19 cellular contexts compared by ENCODE assay signal in the genomic region with DNA sequence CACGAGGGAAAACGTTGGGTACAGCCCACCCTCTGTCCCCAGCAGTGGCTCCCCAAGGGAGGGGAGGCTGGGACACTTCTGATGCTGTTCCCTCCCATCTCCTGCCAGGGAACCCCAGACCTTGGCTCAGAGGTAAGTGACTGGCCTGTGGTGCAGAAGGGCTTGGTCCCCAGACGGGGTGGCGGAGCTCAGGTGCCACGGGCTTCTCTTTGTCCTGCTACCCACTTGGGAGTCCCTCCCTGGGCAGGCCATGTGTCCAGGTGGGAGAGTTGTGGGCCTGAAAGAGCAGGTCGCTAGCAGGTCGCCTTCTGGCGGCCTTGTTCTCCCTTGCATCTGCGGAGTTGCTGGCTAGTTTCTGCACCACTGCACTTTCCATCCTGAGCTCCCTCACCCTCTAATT. TPM values are rescaled to one million over a fixed set of nuclear protein-coding genes. Genes with fewer than 3 reads are reported as not detected.
DNase-seq lines count a peak whose midpoint lies in the region; ATAC-seq and TF ChIP-seq lines count a peak whose summit lies in the region.
"Had no signal": no experiment of that assay in that cellular context is flagged by ENCODE, and none has a peak within 500 bp of the region (broad histone marks: within the 10 kb centered on the region; RNA-seq: fewer than 3 reads in every experiment).

No MANE protein-coding gene starts in this region.

- peaks cover 33% of the 10 kb centered on the region for H3K79me2 ChIP-seq in hepatocyte

- H3K4me1 Mint-ChIP-seq in activated T-cell treated with anti-CD3 and anti-CD28 coated beads, Interleukin-2, amount 50 U/mL, for 24 hours (ENCODE audit: low read depth): peaks cover 20% of the 10 kb centered on the region
- H3K4me1 Mint-ChIP-seq: CD14-positive monocyte had no signal

- CTCF ChIA-PET in Panc1 (lab: Charles Lee): no interaction called here

- no peak overlapping the region for H3K4me3 ChIP-seq in Panc1 (ENCODE audit: low read depth in 2 of 2, low read length in 2 of 2)
- no peak overlapping the region for H3K4me3 ChIP-seq in hepatocyte
- H3K4me3 ChIP-seq: A549 had no signal

- in situ Hi-C loops in Panc1 (cut with HindIII; ENCODE audit: low pct_unique_long_range_greater_than_20kb, low sequenced_read_pairs): no loop called here

- no peaks in the 10 kb centered on the region for H3K27me3 ChIP-seq in Panc1 (ENCODE audit: control insufficient read depth, insufficient read depth, low read length)
- H3K27me3 ChIP-seq in hepatocyte: no peaks in the 10 kb centered on the region

- no peaks in the 10 kb centered on the region for H3K4me1 ChIP-seq in Panc1 (ENCODE audit: control insufficient read depth, insufficient read depth, low read length)
- H3K4me1 ChIP-seq in hepatocyte (ENCODE audit: insufficient read depth): no peaks in the 10 kb centered on the region
- H3K4me1 ChIP-seq: A549 had no signal

- H3K9me3 Mint-ChIP-seq in activated T-cell treated with anti-CD3 and anti-CD28 coated beads, Interleukin-2, amount 50 U/mL, for 24 hours: no peaks in the 10 kb centered on the region
- H3K9me3 Mint-ChIP-seq: CD14-positive monocyte had no signal

- no peaks in the 10 kb centered on the region for H3K9me2 ChIP-seq in hepatocyte (replicated peaks; ENCODE audit: insufficient read depth)

- intact Hi-C loops in Panc1 (cut with micrococcal nuclease; ENCODE audit: unreplicated experiment): no loop called here

- peaks cover 99% of the 10 kb centered on the region for H3K36me3 Mint-ChIP-seq in activated T-cell treated with anti-CD3 and anti-CD28 coated beads, Interleukin-2, amount 50 U/mL, for 24 hours (ENCODE audit: low read depth)

- H3K9me3 ChIP-seq in Panc1 (ENCODE audit: control insufficient read depth, insufficient read depth, low read depth, low read length): no peaks in the 10 kb centered on the region
- no peaks in the 10 kb centered on the region for H3K9me3 ChIP-seq in hepatocyte (ENCODE audit: low read depth)
- H3K9me3 ChIP-seq: A549 had no signal

- no peak overlapping the region for H3K4me3 Mint-ChIP-seq in activated T-cell treated with anti-CD3 and anti-CD28 coated beads, Interleukin-2, amount 50 U/mL, for 24 hours
- H3K4me3 Mint-ChIP-seq: CD14-positive monocyte had no signal

- H3K36me3 ChIP-seq in Panc1 (ENCODE audit: control insufficient read depth, insufficient read depth, low read length) (peaks cover 15% of the 10 kb centered on the region), hepatocyte (replicated peaks; ENCODE audit: insufficient read depth, low read depth) (no peaks in the 10 kb centered on the region)

- H3K4me2 ChIP-seq in hepatocyte: no peak overlapping the region
- H3K4me2 ChIP-seq: A549 had no signal

- peak; percentile 22 for TF ChIP-seq POLR2A in erythroblast (IDR thresholded peaks at IDR 0.05; ENCODE audit: low read length)

- H3K27me3 Mint-ChIP-seq in activated T-cell treated with anti-CD3 and anti-CD28 coated beads, Interleukin-2, amount 50 U/mL, for 24 hours: no peaks in the 10 kb centered on the region

- H2AFZ ChIP-seq in hepatocyte: no peak overlapping the region

- peak overlapping the region; percentile 34; the same call in 1 of the 2 replicates for H3K27ac ChIP-seq in Panc1 (ENCODE audit: low read length)
- H3K27ac ChIP-seq in substantia nigra (ENCODE audit: low read depth, low read length, poor library complexity, severe bottlenecking): peak overlapping the region; percentile 74
- no peak overlapping the region for H3K27ac ChIP-seq in hepatocyte
- H3K27ac ChIP-seq: A549 had no signal

- DNase-seq in activated T-cell treated with anti-CD3 and anti-CD28 coated beads, Interleukin-2, amount 50 U/mL, for 24 hours: no peak
- DNase-seq in activated T-cell treated with anti-CD3 and anti-CD28 coated beads, Interleukin-2, amount 50 U/mL, for 48 hours: no peak
- no peak for DNase-seq in Panc1 (ENCODE audit: low read depth, low spot score)
- no peak for DNase-seq in erythroblast (lab: John Stamatoyannopoulos, UW)
- no peak for DNase-seq in substantia nigra (lab: John Stamatoyannopoulos, UW)
- DNase-seq in hepatocyte (ENCODE audit: low spot score): no peak
- DNase-seq: Calu3, GF-D8, H7, Karpas-422, MM.1S, NCI-H1417, NCI-H1930, NCI-H2171 treated with DMSO at 0.1 percent for 48 hours, NCI-H774 had no signal

- BruUV-seq in Panc1 (replicated peaks; lab: Mats Ljungman, UMichigan): no TSS peak

- POLR2A ChIA-PET in Panc1 (lab: Charles Lee): interaction anchor here (0.5 kb wide), 1 partner anchor 10 kb away, joined by 6 read pairs; no protein-coding TSS in a partner anchor

- ATAC-seq in Panc1 (no peak), HG03342 (IDR thresholded peaks at IDR 0.05; ENCODE audit: unreplicated experiment) (no peak), GM19328 (IDR thresholded peaks at IDR 0.05; ENCODE audit: unreplicated experiment) (no peak)
- ATAC-seq: A549 had no signal

- WGBS in hepatocyte (ENCODE audit: low lambda C conversion rate, missing lambda C conversion rate): 95% methylated on average over 9 of the region's 9 CpGs

- H4K20me1 ChIP-seq in hepatocyte (ENCODE audit: insufficient read depth, poor library complexity, severe bottlenecking): peaks cover 27% of the 10 kb centered on the region

- peak overlapping the region; percentile 74 for H3K27ac Mint-ChIP-seq in activated T-cell treated with anti-CD3 and anti-CD28 coated beads, Interleukin-2, amount 50 U/mL, for 24 hours

- no peak for TF ChIP-seq CTCF in Panc1 (IDR thresholded peaks at IDR 0.05)
- no peak for TF ChIP-seq CTCF in hepatocyte (IDR thresholded peaks at IDR 0.05; ENCODE audit: poor library complexity)

RNA-seq across cellular contexts. Expression of gene ATP5MF, which starts 10.1 kb away (rescaled TPM):
- total RNA-seq in Panc1 (2021; ENCODE audit: unreplicated experiment): 476 TPM
- 765 TPM for polyA plus RNA-seq in Panc1 (2012; ENCODE audit: insufficient read length)
- total RNA-seq in hepatocyte: 2,783 and 3,615 TPM in 2 replicates
- polyA plus RNA-seq in hepatocyte: 785 and 822 TPM in 2 replicates

RNA-seq across cellular contexts. Expression of gene ZNF789, which starts 16.8 kb away (rescaled TPM):
- total RNA-seq in Panc1 (2021; ENCODE audit: unreplicated experiment) (15.1 TPM), hepatocyte (7.0 and 11.3 TPM in 2 replicates)
- 7.2 TPM for polyA plus RNA-seq in Panc1 (2012; ENCODE audit: insufficient read length)
- 5.5 and 8.1 TPM in 2 replicates for polyA plus RNA-seq in hepatocyte

RNA-seq across cellular contexts. Expression of gene CPSF4, which starts 17.1 kb away (rescaled TPM):
- 57.0 TPM for total RNA-seq in Panc1 (2021; ENCODE audit: unreplicated experiment)
- polyA plus RNA-seq in Panc1 (2012; ENCODE audit: insufficient read length): 44.8 TPM
- total RNA-seq in hepatocyte: 25.3 and 37.6 TPM in 2 replicates
- polyA plus RNA-seq in hepatocyte: 35.1 and 41.1 TPM in 2 replicates

RNA-seq across cellular contexts. Expression of gene PTCD1, which starts 17.3 kb away (rescaled TPM):
- total RNA-seq in Panc1 (2021; ENCODE audit: unreplicated experiment): 15.0 TPM
- polyA plus RNA-seq in Panc1 (2012; ENCODE audit: insufficient read length): 13.8 TPM
- 9.2 and 11.3 TPM in 2 replicates for total RNA-seq in hepatocyte
- 7.0 and 10.8 TPM in 2 replicates for polyA plus RNA-seq in hepatocyte

RNA-seq across cellular contexts. Expression of gene ZNF394, which starts 44.2 kb away (rescaled TPM):
- 20.0 TPM for total RNA-seq in Panc1 (2021; ENCODE audit: unreplicated experiment)
- polyA plus RNA-seq in Panc1 (2012; ENCODE audit: insufficient read length): 14.4 TPM
- total RNA-seq in hepatocyte: 19.4 and 23.8 TPM in 2 replicates
- 17.2 and 18.4 TPM in 2 replicates for polyA plus RNA-seq in hepatocyte
